Comparison of ENCODE assay signal across 12 cellular contexts in genomic region chr3:191350389-191351090, GRCh38. TPM values are rescaled to one million over a fixed set of nuclear protein-coding genes. Genes with fewer than 3 reads are reported as not detected.
A peak's percentile ranks its signal among the peaks of the same experiment; 100 is the strongest.
DNase-seq lines count a peak whose midpoint lies in the region; ATAC-seq, FAIRE-seq and TF ChIP-seq lines count a peak whose summit lies in the region.
"Had no signal": no experiment of that assay in that cellular context is flagged by ENCODE, and none has a peak within 500 bp of the region (broad histone marks: within the 10 kb centered on the region; RNA-seq: fewer than 3 reads in every experiment).

No MANE protein-coding gene starts in this region.

- no peak for TF ChIP-seq CTCF in GM23338 (conservative IDR thresholded peaks at IDR 0.05; ENCODE audit: low read depth in 2 of 2)
- TF ChIP-seq CTCF in astrocyte (IDR thresholded peaks at IDR 0.05; ENCODE audit: insufficient read depth, low read depth, low read length) = no peak

- H3K9ac ChIP-seq in astrocyte (ENCODE audit: low read length) (peak overlapping the region; percentile 3), stomach smooth muscle (ENCODE audit: low read length in 2 of 2) (no peak overlapping the region)

- no peak for DNase-seq in GM23338 (ENCODE audit: low spot score)
- no peak for DNase-seq in astrocyte (ENCODE audit: low read depth)
- peak; percentile 9 for DNase-seq in left kidney (ENCODE audit: low read depth, low spot score)
- no peak for DNase-seq in activated CD4-positive, alpha-beta memory T cell treated with anti-CD3 and anti-CD28 coated beads for 36 hours
- no peak for DNase-seq in activated CD8-positive, alpha-beta T cell treated with anti-CD3 and anti-CD28 coated beads, Interleukin-2, amount 10 ng/mL, durations not matched to agents 7 days and 5 days
- no peak for DNase-seq in RKO (ENCODE audit: low spot score)
- no peak for DNase-seq in caudate nucleus (lab: John Stamatoyannopoulos, UW)
- DNase-seq: activated CD8-positive, alpha-beta memory T cell treated with anti-CD3 and anti-CD28 coated beads, Interleukin-2, amount 50 U/mL, for 4 hours; CD4-positive, alpha-beta memory T cell; small intestine had no signal

- H3K4me1 Mint-ChIP-seq in GM23338 (peaks cover 42% of the 10 kb centered on the region), astrocyte (ENCODE audit: low read depth, unreplicated experiment) (peaks cover 38% of the 10 kb centered on the region)
- H3K4me1 Mint-ChIP-seq in activated CD4-positive, alpha-beta memory T cell treated with anti-CD3 and anti-CD28 coated beads for 36 hours (ENCODE audit: low read depth) = peaks cover under 1% of the 10 kb centered on the region
- H3K4me1 Mint-ChIP-seq in activated CD8-positive, alpha-beta T cell treated with anti-CD3 and anti-CD28 coated beads, Interleukin-2, amount 10 ng/mL, durations not matched to agents 7 days and 5 days (ENCODE audit: low read depth) = no peaks in the 10 kb centered on the region

- no peaks in the 10 kb centered on the region for H3K9me3 Mint-ChIP-seq in GM23338
- H3K9me3 Mint-ChIP-seq in astrocyte (ENCODE audit: unreplicated experiment) = no peaks in the 10 kb centered on the region
- H3K9me3 Mint-ChIP-seq in activated CD4-positive, alpha-beta memory T cell treated with anti-CD3 and anti-CD28 coated beads for 36 hours = no peaks in the 10 kb centered on the region
- H3K9me3 Mint-ChIP-seq in activated CD8-positive, alpha-beta T cell treated with anti-CD3 and anti-CD28 coated beads, Interleukin-2, amount 10 ng/mL, durations not matched to agents 7 days and 5 days (ENCODE audit: insufficient read depth) = no peaks in the 10 kb centered on the region
- H3K9me3 Mint-ChIP-seq: CD4-positive, alpha-beta memory T cell; T-helper 2 cell treated with Interferon-gamma antibody and Interleukin-4, amounts not matched to agents 5 μg/mL and 100 μg/mL, for 36 hours had no signal

- no peaks in the 10 kb centered on the region for H3K27me3 Mint-ChIP-seq in GM23338 (ENCODE audit: insufficient read depth, low read depth, poor library complexity)
- no peaks in the 10 kb centered on the region for H3K27me3 Mint-ChIP-seq in astrocyte (ENCODE audit: low read depth, unreplicated experiment)
- no peaks in the 10 kb centered on the region for H3K27me3 Mint-ChIP-seq in activated CD4-positive, alpha-beta memory T cell treated with anti-CD3 and anti-CD28 coated beads for 36 hours
- no peaks in the 10 kb centered on the region for H3K27me3 Mint-ChIP-seq in activated CD8-positive, alpha-beta T cell treated with anti-CD3 and anti-CD28 coated beads, Interleukin-2, amount 10 ng/mL, durations not matched to agents 7 days and 5 days (ENCODE audit: low read depth)
- H3K27me3 Mint-ChIP-seq: CD4-positive, alpha-beta memory T cell had no signal

- no peaks in the 10 kb centered on the region for H3K9me3 ChIP-seq in astrocyte (ENCODE audit: insufficient read depth, low read depth, low read length)
- H3K9me3 ChIP-seq in stomach smooth muscle (ENCODE audit: control insufficient read depth in 2 of 2, low read length in 2 of 2) = no peaks in the 10 kb centered on the region

- no peaks in the 10 kb centered on the region for H3K9me2 ChIP-seq in GM23338 (ENCODE audit: insufficient read depth)

- no peaks in the 10 kb centered on the region for H3F3A ChIP-seq in GM23338 (replicated peaks; ENCODE audit: low read depth)

- H4K20me1 ChIP-seq in GM23338 (replicated peaks; ENCODE audit: insufficient read depth) (no peaks in the 10 kb centered on the region), astrocyte (ENCODE audit: insufficient read depth, low read length) (peaks cover 26% of the 10 kb centered on the region)

- peaks cover 4% of the 10 kb centered on the region; the same call in 1 of the 2 replicates for H3K79me2 ChIP-seq in GM23338 (replicated peaks; ENCODE audit: insufficient read depth)
- peaks cover 100% of the 10 kb centered on the region for H3K79me2 ChIP-seq in astrocyte (ENCODE audit: insufficient read depth, low read length)

- peak overlapping the region; percentile 11; the same call in 1 of the 2 replicates for H3K4me2 ChIP-seq in GM23338
- H3K4me2 ChIP-seq in astrocyte (ENCODE audit: low read length) = peak overlapping the region; percentile 81

- H3K36me3 ChIP-seq in GM23338 (ENCODE audit: insufficient read depth) = no peaks in the 10 kb centered on the region
- no peaks in the 10 kb centered on the region for H3K36me3 ChIP-seq in astrocyte (ENCODE audit: insufficient read depth, low read length)
- H3K36me3 ChIP-seq in stomach smooth muscle (ENCODE audit: control insufficient read depth in 2 of 2, insufficient read depth in 2 of 2, low read length in 2 of 2) = no peaks in the 10 kb centered on the region

- no peak for FAIRE-seq in astrocyte (lab: Jason Lieb, UNC)
- FAIRE-seq: small intestine had no signal

- POLR2A ChIA-PET in activated CD4-positive, alpha-beta memory T cell treated with anti-CD3 and anti-CD28 coated beads for 36 hours (lab: Charles Lee) = no interaction called here
- POLR2A ChIA-PET in activated CD8-positive, alpha-beta T cell treated with anti-CD3 and anti-CD28 coated beads, Interleukin-2, amount 10 ng/mL, durations not matched to agents 7 days and 5 days (lab: Charles Lee) = no interaction called here

- H3K27ac ChIP-seq in GM23338 (ENCODE audit: low read depth) (no peak overlapping the region), astrocyte (ENCODE audit: low read depth, low read length) (peak overlapping the region; percentile 29), stomach smooth muscle (ENCODE audit: low read length) (peak overlapping the region; percentile 32), caudate nucleus (ENCODE audit: low read depth, low read length) (no peak overlapping the region)

- intact Hi-C loops in activated CD4-positive, alpha-beta memory T cell treated with anti-CD3 and anti-CD28 coated beads for 36 hours (cut with micrococcal nuclease) = no loop called here

- H3K4me3 ChIP-seq in GM23338 (no peak overlapping the region), astrocyte (ENCODE audit: insufficient read depth, low read depth, low read length) (peak overlapping the region; percentile 21), stomach smooth muscle (ENCODE audit: low read length in 2 of 2) (peak overlapping the region; percentile 47 to 52)

- H3K27ac Mint-ChIP-seq in GM23338 (peak overlapping the region; percentile 72), astrocyte (ENCODE audit: unreplicated experiment) (peak overlapping the region; percentile 12)
- H3K27ac Mint-ChIP-seq in activated CD4-positive, alpha-beta memory T cell treated with anti-CD3 and anti-CD28 coated beads for 36 hours = no peak overlapping the region
- H3K27ac Mint-ChIP-seq in activated CD8-positive, alpha-beta T cell treated with anti-CD3 and anti-CD28 coated beads, Interleukin-2, amount 10 ng/mL, durations not matched to agents 7 days and 5 days = no peak overlapping the region
- H3K27ac Mint-ChIP-seq: CD4-positive, alpha-beta memory T cell; T-helper 2 cell treated with Interferon-gamma antibody and Interleukin-4, amounts not matched to agents 5 μg/mL and 100 μg/mL, for 36 hours had no signal

- H2AFZ ChIP-seq in GM23338 (no peak overlapping the region), astrocyte (ENCODE audit: low read depth, low read length) (no peak overlapping the region)

- H3K36me3 Mint-ChIP-seq in GM23338 (ENCODE audit: low read depth) (no peaks in the 10 kb centered on the region), astrocyte (ENCODE audit: low read depth, unreplicated experiment) (no peaks in the 10 kb centered on the region)
- H3K36me3 Mint-ChIP-seq in activated CD4-positive, alpha-beta memory T cell treated with anti-CD3 and anti-CD28 coated beads for 36 hours = no peaks in the 10 kb centered on the region
- H3K36me3 Mint-ChIP-seq in activated CD8-positive, alpha-beta T cell treated with anti-CD3 and anti-CD28 coated beads, Interleukin-2, amount 10 ng/mL, durations not matched to agents 7 days and 5 days (ENCODE audit: low read depth) = no peaks in the 10 kb centered on the region
- H3K36me3 Mint-ChIP-seq: CD4-positive, alpha-beta memory T cell had no signal

- H3K27me3 ChIP-seq in GM23338 (ENCODE audit: insufficient read depth) (no peaks in the 10 kb centered on the region), astrocyte (ENCODE audit: insufficient read depth, low read length) (no peaks in the 10 kb centered on the region), stomach smooth muscle (ENCODE audit: control insufficient read depth in 1 of 2, insufficient read depth in 2 of 2, low read length in 2 of 2) (no peaks in the 10 kb centered on the region)

- ATAC-seq in GM23338 = no peak
- no peak for ATAC-seq in activated CD8-positive, alpha-beta T cell treated with anti-CD3 and anti-CD28 coated beads, Interleukin-2, amount 10 ng/mL, durations not matched to agents 7 days and 5 days

- peaks cover 29% of the 10 kb centered on the region for H3K4me1 ChIP-seq in GM23338 (ENCODE audit: insufficient read depth)
- H3K4me1 ChIP-seq in astrocyte (ENCODE audit: insufficient read depth, low read length) = peaks cover 15% of the 10 kb centered on the region
- peaks cover 10% of the 10 kb centered on the region for H3K4me1 ChIP-seq in stomach smooth muscle (ENCODE audit: control insufficient read depth, insufficient read depth, low read length)

- CTCF ChIA-PET in activated CD4-positive, alpha-beta memory T cell treated with anti-CD3 and anti-CD28 coated beads for 36 hours (lab: Charles Lee) = no interaction called here
- CTCF ChIA-PET in activated CD8-positive, alpha-beta T cell treated with anti-CD3 and anti-CD28 coated beads, Interleukin-2, amount 10 ng/mL, durations not matched to agents 7 days and 5 days (lab: Charles Lee) = no interaction called here

- H3K4me3 Mint-ChIP-seq in GM23338 (no peak overlapping the region), astrocyte (ENCODE audit: unreplicated experiment) (no peak overlapping the region)
- no peak overlapping the region for H3K4me3 Mint-ChIP-seq in activated CD4-positive, alpha-beta memory T cell treated with anti-CD3 and anti-CD28 coated beads for 36 hours
- H3K4me3 Mint-ChIP-seq in activated CD8-positive, alpha-beta T cell treated with anti-CD3 and anti-CD28 coated beads, Interleukin-2, amount 10 ng/mL, durations not matched to agents 7 days and 5 days = no peak overlapping the region
- H3K4me3 Mint-ChIP-seq: CD4-positive, alpha-beta memory T cell; T-helper 2 cell treated with Interferon-gamma antibody and Interleukin-4, amounts not matched to agents 5 μg/mL and 100 μg/mL, for 36 hours had no signal

RNA-seq across cellular contexts. Expression of gene UTS2B, which starts 20.2 kb away (rescaled TPM):
- total RNA-seq in GM23338 (2014; rRNA removed; shearing (Covaris generic)) = not detected in 2 replicates
- polyA plus RNA-seq in GM23338 (2016; fragmentation: Nextera tagmentation; extraction: Ambion mirVana) = 0.21 TPM in 1 of 2 replicates, not detected in the other
- total RNA-seq in astrocyte = 0.75 TPM in 1 of 2 replicates, not detected in the other
- total RNA-seq in activated CD4-positive, alpha-beta memory T cell treated with anti-CD3 and anti-CD28 coated beads for 36 hours = not detected
- not detected for total RNA-seq in activated CD8-positive, alpha-beta T cell treated with anti-CD3 and anti-CD28 coated beads, Interleukin-2, amount 10 ng/mL, durations not matched to agents 7 days and 5 days
- total RNA-seq: CD4-positive, alpha-beta memory T cell had no signal
- polyA plus RNA-seq: CD4-positive, alpha-beta memory T cell had no signal

RNA-seq across cellular contexts. Expression of gene CCDC50, which starts 21.3 kb away (rescaled TPM):
- total RNA-seq in GM23338 (2014; rRNA removed; shearing (Covaris generic)) = 25.4 and 28.3 TPM in 2 replicates
- polyA plus RNA-seq in GM23338 (2016; fragmentation: Nextera tagmentation; extraction: Ambion mirVana) = 20.7 and 22.4 TPM in 2 replicates
- 88.1 and 89.9 TPM in 2 replicates for total RNA-seq in astrocyte
- 10 to 100 TPM; 13.6 to 15.4 TPM for total RNA-seq in activated CD4-positive, alpha-beta memory T cell treated with anti-CD3 and anti-CD28 coated beads for 36 hours
- total RNA-seq in activated CD8-positive, alpha-beta T cell treated with anti-CD3 and anti-CD28 coated beads, Interleukin-2, amount 10 ng/mL, durations not matched to agents 7 days and 5 days = 1 to 10 TPM; 7.6 to 9.3 TPM

Comparison
In these comparisons a context has a peak if more than half of its experiments do, and no peak if none do; other contexts are left out.
1. H3K27ac ChIP-seq: peak in astrocyte (single experiment) and stomach smooth muscle (single experiment); none in GM23338 (single experiment) and caudate nucleus (single experiment).
2. H3K27ac Mint-ChIP-seq: peak in GM23338 (single experiment) and astrocyte (single experiment); none in activated CD4-positive, alpha-beta memory T cell treated with anti-CD3 and anti-CD28 coated beads for 36 hours (single experiment) and activated CD8-positive, alpha-beta T cell treated with anti-CD3 and anti-CD28 coated beads, Interleukin-2, amount 10 ng/mL, durations not matched to agents 7 days and 5 days (single experiment).